ENCODE assay signal across 1 cellular context in genomic region chr4:74453037-74453635, GRCh38.
TF ChIP-seq lines count a peak whose summit lies in the region.

No MANE protein-coding gene starts in this region.

TF ChIP-seq in K562, 482 proteins besides CTCF, POLR2A, EP300 and RAD21 (continues in another document):
- TF ChIP-seq HLTF (IDR thresholded peaks at IDR 0.05) (no peak), MGA (IDR thresholded peaks at IDR 0.05) (peak; percentile 73), SREBF1 (IDR thresholded peaks at IDR 0.05; ENCODE audit: borderline replicate concordance, low read depth, low read length) (no peak), MECOM (CRISPR knock-in tag; IDR thresholded peaks at IDR 0.05) (0 out of 2 replicates have a peak, but pooled peaks have one; percentile 7), ZNF511 (CRISPR knock-in tag; IDR thresholded peaks at IDR 0.05) (no peak), SRF (CRISPR knock-in tag; IDR thresholded peaks at IDR 0.05) (no peak), HSF4 (CRISPR knock-in tag; IDR thresholded peaks at IDR 0.05; ENCODE audit: borderline replicate concordance) (no peak), PML (IDR thresholded peaks at IDR 0.05; ENCODE audit: low read length) (peak; percentile 66; the same call in 1 of the 2 replicates), NCOA4 (IDR thresholded peaks at IDR 0.05; ENCODE audit: partially characterized antibody) (no peak), CC2D1A (IDR thresholded peaks at IDR 0.05) (peak; percentile 80; the same call in 1 of the 2 replicates), BACH1 (tag; IDR thresholded peaks at IDR 0.05) (no peak), U2AF2 (optimal IDR thresholded peaks at IDR 0.05; ENCODE audit: low read depth, low read length) (no peak), IFI16 (CRISPR knock-in tag; IDR thresholded peaks at IDR 0.05) (no peak), NFE2 (IDR thresholded peaks at IDR 0.05; ENCODE audit: low read depth) (peak; percentile 16; the same call in 1 of the 2 replicates), ATF3 (IDR thresholded peaks at IDR 0.05) (peak; percentile 81), ATF3 (CRISPR knock-in tag; conservative IDR thresholded peaks at IDR 0.05) (no peak), MAFG (tag; conservative IDR thresholded peaks at IDR 0.05) (no peak), ZNF830 (CRISPR knock-in tag; IDR thresholded peaks at IDR 0.05) (no peak), BCOR (IDR thresholded peaks at IDR 0.05) (peak; percentile 50; the same call in 1 of the 2 replicates), ZNF253 (CRISPR knock-in tag; conservative IDR thresholded peaks at IDR 0.05) (no peak), ZNF217 (CRISPR knock-in tag; IDR thresholded peaks at IDR 0.05) (no peak), FOXA1 (IDR thresholded peaks at IDR 0.05; ENCODE audit: borderline replicate concordance) (no peak), NFIC (IDR thresholded peaks at IDR 0.05) (peak; percentile 58), PTRF (tag; IDR thresholded peaks at IDR 0.05) (no peak), ZNF318 (IDR thresholded peaks at IDR 0.05; ENCODE audit: borderline replicate concordance in 1 of 2, low read depth in 1 of 2) (no peak), HDAC2 (IDR thresholded peaks at IDR 0.05) (peak; percentile 23; the same call in 1 of the 2 replicates), E2F5 (CRISPR knock-in tag; IDR thresholded peaks at IDR 0.05) (no peak), BHLHE40 (IDR thresholded peaks at IDR 0.05; ENCODE audit: low read length) (peak; percentile 69; the same call in 1 of the 2 replicates), SAFB (IDR thresholded peaks at IDR 0.05; ENCODE audit: borderline replicate concordance, low read depth, low read length) (no peak), NR0B1 (IDR thresholded peaks at IDR 0.05; ENCODE audit: partially characterized antibody) (no peak)
